ENCODE assay signal across 11 cellular contexts in the genomic region with DNA sequence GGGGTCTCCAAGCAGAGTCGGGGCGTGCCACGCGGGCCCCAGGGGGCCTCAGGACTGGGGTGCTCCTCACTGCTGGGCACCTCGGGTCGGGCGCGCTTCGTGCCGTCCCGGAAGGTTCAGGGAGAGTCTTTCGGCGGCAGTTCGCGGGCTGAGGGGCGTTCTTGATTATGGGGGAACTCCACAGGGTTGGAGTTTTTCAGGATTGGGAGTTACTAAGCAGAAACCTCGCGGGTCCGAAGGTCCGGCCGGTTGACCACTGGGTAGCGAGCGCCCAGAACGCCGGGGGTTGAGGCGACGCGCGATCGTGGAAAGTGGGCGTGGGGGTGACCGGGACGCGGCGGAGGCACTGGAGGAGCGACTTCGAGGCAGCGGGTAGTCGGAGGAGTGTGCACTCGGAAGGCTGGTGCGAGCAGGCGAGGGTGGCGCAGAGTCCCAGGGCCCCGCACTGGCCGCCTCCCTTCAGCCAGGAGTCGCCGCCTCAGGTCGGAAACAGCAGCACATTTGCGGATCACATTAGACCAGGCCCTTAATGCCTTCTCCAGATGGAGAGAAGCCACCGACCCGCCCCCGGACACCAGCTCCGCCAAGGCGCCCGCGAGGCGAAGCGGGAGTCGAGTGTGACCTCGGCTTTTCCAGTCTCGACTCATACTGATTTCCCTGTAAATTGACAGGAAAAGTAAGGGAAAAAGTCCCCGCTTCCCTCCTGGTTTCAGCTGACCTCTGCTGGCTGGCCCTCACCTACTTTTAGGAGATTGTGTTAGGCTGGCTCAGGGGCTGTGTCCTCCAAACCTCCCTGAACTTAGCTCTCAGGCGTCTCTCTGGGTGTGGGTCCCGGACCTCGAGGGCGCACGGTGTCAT. TPM values are rescaled to one million over a fixed set of nuclear protein-coding genes. Genes with fewer than 3 reads are reported as not detected.
DNase-seq lines count a peak whose midpoint lies in the region; ATAC-seq and TF ChIP-seq lines count a peak whose summit lies in the region.
"Had no signal": no experiment of that assay in that cellular context is flagged by ENCODE, and none has a peak within 500 bp of the region (broad histone marks: within the 10 kb centered on the region; RNA-seq: fewer than 3 reads in every experiment).

No MANE protein-coding gene starts in this region.

- intact Hi-C loops in activated CD4-positive, alpha-beta T cell treated with anti-CD3 and anti-CD28 coated beads, Interleukin-2, amount 10 ng/mL, durations not matched to agents 24 days and 14 days (cut with micrococcal nuclease), result no loop called here
- intact Hi-C loops in left cardiac atrium (cut with DNase I), result loop anchor here in 1 of 2 donors (5.0 kb wide), 1 partner anchor 93 kb away; no protein-coding TSS in a partner anchor
- intact Hi-C loops in aorta (cut with DNase I), result loop anchor here (5.0 to 10.0 kb wide), 5 partner anchors 38 to 183 kb away; no protein-coding TSS in a partner anchor
- intact Hi-C loops in PC-9 (cut with micrococcal nuclease; ENCODE audit: unreplicated experiment), result loop anchor here (10.0 kb wide), 1 partner anchor 90 kb away; no protein-coding TSS in a partner anchor

- no peaks in the 10 kb centered on the region for H4K20me1 ChIP-seq in PC-9 (ENCODE audit: insufficient read depth)

- H3K79me1 ChIP-seq in neuronal stem cell (ENCODE audit: low read depth, low read length), result no peaks in the 10 kb centered on the region

- H3K4me2 ChIP-seq in neuronal stem cell (ENCODE audit: insufficient read depth, low read length, poor library complexity, severe bottlenecking) (peak overlapping the region; percentile 85), PC-9 (no peak overlapping the region)

- DNase-seq in activated CD4-positive, alpha-beta T cell treated with anti-CD3 and anti-CD28 coated beads, Interleukin-2, amount 10 ng/mL, durations not matched to agents 24 days and 14 days, result peak; percentile 37
- DNase-seq in activated CD4-positive, alpha-beta T cell treated with anti-CD3 and anti-CD28 coated beads for 4 hours, result no peak
- DNase-seq in left cardiac atrium, result peak; percentile 61
- DNase-seq in neuronal stem cell (ENCODE audit: low spot score), result no peak
- DNase-seq in aorta, result peak; percentile 67 to 87
- DNase-seq in midbrain (lab: John Stamatoyannopoulos, UW), result no peak
- no peak for DNase-seq in PC-9
- no peak for DNase-seq in EL
- DNase-seq: activated CD8-positive, alpha-beta memory T cell treated with anti-CD3 and anti-CD28 coated beads, Interleukin-2, amount 10 ng/mL, durations not matched to agents 7 days and 5 days; SJCRH30 had no signal

- no peak for TF ChIP-seq CTCF in PC-9 (conservative IDR thresholded peaks at IDR 0.05)

- peak overlapping the region; percentile 76 for H2BK12ac ChIP-seq in neuronal stem cell (ENCODE audit: low read length)

- H3K27ac ChIP-seq in neuronal stem cell (replicated peaks; ENCODE audit: low read length) (no peak overlapping the region), aorta (ENCODE audit: low read depth in 1 of 2, low read length in 2 of 2) (peak overlapping the region; percentile 4 to 92), PC-9 (no peak overlapping the region)
- H3K27ac ChIP-seq: SJCRH30 had no signal

- no peaks in the 10 kb centered on the region for H3K36me3 ChIP-seq in neuronal stem cell (replicated peaks in 1 of 2; ENCODE audit: control insufficient read depth in 2 of 2, insufficient read depth in 2 of 2, low read length in 2 of 2)
- no peaks in the 10 kb centered on the region for H3K36me3 ChIP-seq in aorta (ENCODE audit: control insufficient read depth in 1 of 2, insufficient read depth in 2 of 2, low read length in 1 of 2)
- no peaks in the 10 kb centered on the region for H3K36me3 ChIP-seq in PC-9 (ENCODE audit: low read depth)
- H3K36me3 ChIP-seq: SJCRH30 had no signal

- no peaks in the 10 kb centered on the region for H3K36me3 Mint-ChIP-seq in activated CD4-positive, alpha-beta T cell treated with anti-CD3 and anti-CD28 coated beads, Interleukin-2, amount 10 ng/mL, durations not matched to agents 24 days and 14 days (ENCODE audit: low read depth)
- H3K36me3 Mint-ChIP-seq: activated CD8-positive, alpha-beta memory T cell treated with anti-CD3 and anti-CD28 coated beads, Interleukin-2, amount 10 ng/mL, durations not matched to agents 7 days and 5 days; stimulated activated memory B cell treated with anti-CD40 and anti-IgM and Interleukin-4, amounts not matched to agents 10 μg/mL and 1 μg/mL and 100 μg/mL, for 72 hours had no signal

- H4K8ac ChIP-seq in neuronal stem cell (ENCODE audit: low read depth, low read length), result no peak overlapping the region

- CTCF ChIA-PET in PC-9 (lab: Charles Lee), result no interaction called here

- H3K4me3 ChIP-seq in neuronal stem cell (ENCODE audit: low read length in 2 of 2) (peak overlapping the region in 1 of 2 donors; percentile 80), aorta (ENCODE audit: low read length in 2 of 2) (peak overlapping the region; percentile 48 to 87), PC-9 (no peak overlapping the region)
- H3K4me3 ChIP-seq: SJCRH30 had no signal

- H3K9me3 Mint-ChIP-seq in activated CD4-positive, alpha-beta T cell treated with anti-CD3 and anti-CD28 coated beads, Interleukin-2, amount 10 ng/mL, durations not matched to agents 24 days and 14 days, result no peaks in the 10 kb centered on the region
- H3K9me3 Mint-ChIP-seq: stimulated activated memory B cell treated with anti-CD40 and anti-IgM and Interleukin-4, amounts not matched to agents 10 μg/mL and 1 μg/mL and 100 μg/mL, for 72 hours had no signal

- H3K23ac ChIP-seq in neuronal stem cell (ENCODE audit: low read depth, low read length, poor library complexity), result no peak overlapping the region

- no peak overlapping the region for H4K91ac ChIP-seq in neuronal stem cell (ENCODE audit: low read depth, low read length, poor library complexity)

- H3K18ac ChIP-seq in neuronal stem cell (ENCODE audit: low read length), result peak overlapping the region; percentile 79

- no peaks in the 10 kb centered on the region for H3K4me1 ChIP-seq in neuronal stem cell (ENCODE audit: control insufficient read depth in 2 of 2, insufficient read depth in 1 of 2, low read depth in 1 of 2, low read length in 2 of 2)
- H3K4me1 ChIP-seq in aorta (ENCODE audit: control insufficient read depth in 1 of 2, insufficient read depth in 2 of 2, low read length in 2 of 2), result peaks cover 3 to 7% of the 10 kb centered on the region in 2 donors
- no peaks in the 10 kb centered on the region for H3K4me1 ChIP-seq in PC-9 (replicated peaks; ENCODE audit: insufficient read depth)

- H3K4me3 Mint-ChIP-seq in activated CD4-positive, alpha-beta T cell treated with anti-CD3 and anti-CD28 coated beads, Interleukin-2, amount 10 ng/mL, durations not matched to agents 24 days and 14 days, result no peak overlapping the region
- H3K4me3 Mint-ChIP-seq: activated CD8-positive, alpha-beta memory T cell treated with anti-CD3 and anti-CD28 coated beads, Interleukin-2, amount 10 ng/mL, durations not matched to agents 7 days and 5 days; stimulated activated memory B cell treated with anti-CD40 and anti-IgM and Interleukin-4, amounts not matched to agents 10 μg/mL and 1 μg/mL and 100 μg/mL, for 72 hours had no signal

- H3K27me3 ChIP-seq in neuronal stem cell (ENCODE audit: control insufficient read depth in 3 of 3, insufficient read depth in 3 of 3, low read depth in 1 of 3, low read length in 3 of 3), result peaks cover 7 to 62% (median 31%) of the 10 kb centered on the region in 3 experiments
- no peaks in the 10 kb centered on the region for H3K27me3 ChIP-seq in aorta (ENCODE audit: control insufficient read depth in 1 of 2, insufficient read depth in 2 of 2, low read length in 1 of 2)
- H3K27me3 ChIP-seq in PC-9 (ENCODE audit: insufficient read depth, low read depth), result no peaks in the 10 kb centered on the region
- H3K27me3 ChIP-seq: SJCRH30 had no signal

- H3F3A ChIP-seq in PC-9 (ENCODE audit: insufficient read depth, low read depth), result no peaks in the 10 kb centered on the region

- peak overlapping the region; percentile 13 for H2BK5ac ChIP-seq in neuronal stem cell (ENCODE audit: low read length)

- H3K4ac ChIP-seq in neuronal stem cell (ENCODE audit: low read length), result no peak overlapping the region

- H2BK120ac ChIP-seq in neuronal stem cell (ENCODE audit: low read depth, low read length), result no peak overlapping the region

- H3K9ac ChIP-seq in neuronal stem cell (ENCODE audit: low read depth, low read length, poor library complexity), result no peak overlapping the region

- H3K27ac Mint-ChIP-seq in activated CD4-positive, alpha-beta T cell treated with anti-CD3 and anti-CD28 coated beads, Interleukin-2, amount 10 ng/mL, durations not matched to agents 24 days and 14 days, result no peak overlapping the region
- H3K27ac Mint-ChIP-seq: activated CD8-positive, alpha-beta memory T cell treated with anti-CD3 and anti-CD28 coated beads, Interleukin-2, amount 10 ng/mL, durations not matched to agents 7 days and 5 days; stimulated activated memory B cell treated with anti-CD40 and anti-IgM and Interleukin-4, amounts not matched to agents 10 μg/mL and 1 μg/mL and 100 μg/mL, for 72 hours had no signal

- WGBS in neuronal stem cell (ENCODE audit: extremely low coverage in 2 of 2, insufficient read length in 2 of 2, insufficient replicate concordance in 1 of 2), 2 donors, result no CpG with 5 or more reads among the region's 67 CpGs
- WGBS in aorta, 2 donors, result 9% methylated on average over 67 of the region's 67 CpGs

- H2AFZ ChIP-seq in neuronal stem cell (ENCODE audit: low read length) (no peak overlapping the region), PC-9 (no peak overlapping the region)

- peak overlapping the region; percentile 73 for H3K14ac ChIP-seq in neuronal stem cell (ENCODE audit: low read length)

- ATAC-seq in left cardiac atrium, result peak; percentile 28 to 59
- peak; percentile 39 for ATAC-seq in aorta (ENCODE audit: low FRiP score)
- ATAC-seq: activated CD8-positive, alpha-beta memory T cell treated with anti-CD3 and anti-CD28 coated beads, Interleukin-2, amount 10 ng/mL, durations not matched to agents 7 days and 5 days; stimulated activated memory B cell treated with anti-CD40 and anti-IgM and Interleukin-4, amounts not matched to agents 10 μg/mL and 1 μg/mL and 100 μg/mL, for 72 hours had no signal

- no peaks in the 10 kb centered on the region for H3K4me1 Mint-ChIP-seq in activated CD4-positive, alpha-beta T cell treated with anti-CD3 and anti-CD28 coated beads, Interleukin-2, amount 10 ng/mL, durations not matched to agents 24 days and 14 days
- H3K4me1 Mint-ChIP-seq: activated CD8-positive, alpha-beta memory T cell treated with anti-CD3 and anti-CD28 coated beads, Interleukin-2, amount 10 ng/mL, durations not matched to agents 7 days and 5 days; stimulated activated memory B cell treated with anti-CD40 and anti-IgM and Interleukin-4, amounts not matched to agents 10 μg/mL and 1 μg/mL and 100 μg/mL, for 72 hours had no signal

- POLR2A ChIA-PET in PC-9 (lab: Charles Lee; ENCODE audit: unreplicated experiment), result no interaction called here

- BruUV-seq in PC-9 (replicated peaks; lab: Mats Ljungman, UMichigan), result no TSS peak

- H3K27me3 Mint-ChIP-seq in activated CD4-positive, alpha-beta T cell treated with anti-CD3 and anti-CD28 coated beads, Interleukin-2, amount 10 ng/mL, durations not matched to agents 24 days and 14 days, result peaks cover 31% of the 10 kb centered on the region

- H2AK5ac ChIP-seq in neuronal stem cell (ENCODE audit: low read depth, low read length), result no peak overlapping the region

- H3K9me3 ChIP-seq in neuronal stem cell (replicated peaks in 1 of 2; ENCODE audit: control insufficient read depth in 2 of 2, insufficient read depth in 1 of 2, low read depth in 1 of 2, low read length in 2 of 2) (no peaks in the 10 kb centered on the region), aorta (ENCODE audit: control insufficient read depth, low read length) (no peaks in the 10 kb centered on the region), PC-9 (ENCODE audit: insufficient read depth, low read depth) (no peaks in the 10 kb centered on the region)

- no peaks in the 10 kb centered on the region for H3K9me2 ChIP-seq in PC-9 (ENCODE audit: insufficient read depth)

- H2BK15ac ChIP-seq in neuronal stem cell (ENCODE audit: low read length), result peak overlapping the region; percentile 42

- no peaks in the 10 kb centered on the region for H3K79me2 ChIP-seq in PC-9 (ENCODE audit: low read depth)

RNA-seq across cellular contexts. Expression of gene ADAMTSL3, which starts 0.7 kb away (rescaled TPM):
- not detected in 2 replicates for total RNA-seq in activated CD4-positive, alpha-beta T cell treated with anti-CD3 and anti-CD28 coated beads, Interleukin-2, amount 10 ng/mL, durations not matched to agents 24 days and 14 days
- total RNA-seq in left cardiac atrium (10 to 100 TPM; 22.8 to 25.8 TPM), aorta (10 to 100 TPM; 54.8 to 74.5 TPM), PC-9 (2021) (3.2 and 5.0 TPM in 2 replicates)
- 0.11 TPM for polyA plus RNA-seq in neuronal stem cell (2013, experiment 1 of 2)
- 0.14 TPM for polyA plus RNA-seq in neuronal stem cell (2013, experiment 2 of 2)
- polyA plus RNA-seq in aorta, result 10 to 100 TPM in 1 of 2 donors, 1 to 10 TPM in 1; 4.6 to 18.3 TPM
- total RNA-seq: activated CD8-positive, alpha-beta memory T cell treated with anti-CD3 and anti-CD28 coated beads, Interleukin-2, amount 10 ng/mL, durations not matched to agents 7 days and 5 days had no signal

Comparison
In these comparisons a context has a peak if more than half of its experiments do, and no peak if none do; other contexts are left out.
1. DNase-seq: peak in activated CD4-positive, alpha-beta T cell treated with anti-CD3 and anti-CD28 coated beads, Interleukin-2, amount 10 ng/mL, durations not matched to agents 24 days and 14 days (single experiment), left cardiac atrium (single experiment) and aorta (2 of 2); none in activated CD4-positive, alpha-beta T cell treated with anti-CD3 and anti-CD28 coated beads for 4 hours (0 of 2), neuronal stem cell (single experiment), midbrain (single experiment), PC-9 (0 of 2) and EL (single experiment).
2. H3K27ac ChIP-seq: peak in aorta (2 of 2); none in neuronal stem cell (single experiment) and PC-9 (single experiment).